Comparison of ENCODE assay signal across 1 cellular context in the genomic region with DNA sequence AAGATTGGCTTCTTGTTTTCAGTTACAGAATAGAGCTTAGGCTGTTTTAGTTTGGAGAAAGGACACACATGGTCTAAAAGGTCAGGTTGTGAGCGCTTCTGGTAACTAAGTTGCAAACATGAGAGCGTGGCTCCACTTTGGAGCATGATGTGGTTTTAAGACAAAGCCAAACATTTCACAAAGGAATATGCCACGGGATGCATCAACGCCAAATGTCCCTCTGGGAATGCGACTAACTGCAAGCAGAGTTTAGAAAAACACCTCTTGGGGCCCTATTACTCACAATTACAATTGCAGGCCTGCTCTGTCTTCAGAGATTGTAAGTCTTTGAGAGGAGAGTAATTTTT.
TF ChIP-seq lines count a peak whose summit lies in the region.

No MANE protein-coding gene starts in this region.

TF ChIP-seq in H1, 55 proteins besides CTCF, POLR2A, EP300 and RAD21:
- TF ChIP-seq SUZ12 (IDR thresholded peaks at IDR 0.05; ENCODE audit: low read length) (0 out of 2 replicates have a peak, but pooled peaks have one; percentile 10), NANOG (IDR thresholded peaks at IDR 0.05; ENCODE audit: insufficient read depth, low read depth, low read length, poor library complexity, severe bottlenecking) (no peak)
TF ChIP-seq in H1: peak in this region for 1.
